In the genomic region with DNA sequence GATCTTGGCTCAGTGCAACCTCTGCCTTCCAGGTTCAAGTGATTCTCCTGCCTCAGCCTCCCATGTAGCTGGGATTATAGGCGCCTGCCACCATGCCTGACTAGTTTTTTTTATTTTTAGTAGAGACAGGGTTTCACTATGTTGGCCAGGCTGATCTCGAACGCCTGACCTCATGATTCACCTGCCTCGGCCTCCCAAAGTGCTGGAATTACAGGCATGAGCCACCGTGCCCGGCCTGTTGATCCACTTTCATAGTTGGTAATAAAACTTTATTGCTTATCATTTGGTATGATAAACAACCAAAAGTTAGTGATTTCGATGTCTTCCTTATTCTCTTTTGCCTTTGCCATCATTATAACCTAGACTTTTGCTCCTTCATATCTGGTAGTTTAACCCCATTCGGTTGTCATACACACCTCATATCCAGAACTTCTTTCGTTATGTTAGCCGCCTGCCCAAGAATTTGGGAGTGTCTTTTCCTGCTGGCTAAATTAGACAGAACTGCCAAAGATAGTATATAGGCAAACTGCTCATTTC, we compare ENCODE assay signal across 1 cellular context.
TF ChIP-seq lines count a peak whose summit lies in the region.

No MANE protein-coding gene starts in this region.

TF ChIP-seq in HepG2, 621 proteins besides CTCF, POLR2A, EP300 and RAD21:
- TF ChIP-seq, protein P1, sequence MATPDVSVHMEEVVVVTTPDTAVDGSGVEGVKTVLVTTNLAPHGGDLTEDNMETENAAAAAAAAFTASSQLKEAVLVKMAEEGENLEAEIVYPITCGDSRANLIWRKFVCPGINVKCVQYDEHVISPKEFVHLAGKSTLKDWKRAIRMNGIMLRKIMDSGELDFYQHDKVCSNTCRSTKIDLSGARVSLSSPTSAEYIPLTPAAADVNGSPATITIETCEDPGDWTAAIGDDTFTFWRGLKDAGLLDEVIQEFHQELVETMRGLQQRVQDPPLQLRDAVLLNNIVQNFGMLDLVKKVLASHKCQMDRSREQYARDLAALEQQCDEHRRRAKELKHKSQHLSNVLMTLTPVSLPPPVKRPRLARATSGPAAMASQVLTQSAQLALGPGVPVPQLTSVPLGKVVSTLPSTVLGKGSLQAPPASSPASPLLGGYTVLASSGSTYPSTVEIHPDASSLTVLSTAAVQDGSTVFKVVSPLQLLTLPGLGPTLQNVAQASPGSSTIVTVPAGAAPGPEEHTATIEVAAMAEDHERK (CRISPR knock-in tag; IDR thresholded peaks at IDR 0.05; ENCODE audit: low read depth) = no peak
- no peak for TF ChIP-seq ZNF180 (CRISPR knock-in tag; IDR thresholded peaks at IDR 0.05; ENCODE audit: borderline replicate concordance, low read depth)
- TF ChIP-seq GABPB1 (CRISPR knock-in tag; IDR thresholded peaks at IDR 0.05) = no peak
- no peak for TF ChIP-seq SKI (IDR thresholded peaks at IDR 0.05; ENCODE audit: partially characterized antibody)
- TF ChIP-seq ZNF780A (CRISPR knock-in tag; IDR thresholded peaks at IDR 0.05) = no peak
- no peak for TF ChIP-seq SAP130 (CRISPR knock-in tag; IDR thresholded peaks at IDR 0.05; ENCODE audit: low read depth)
- no peak for TF ChIP-seq LCORL (IDR thresholded peaks at IDR 0.05)
- TF ChIP-seq LCORL (CRISPR knock-in tag; IDR thresholded peaks at IDR 0.05) = no peak
- TF ChIP-seq ZC3H13 (CRISPR knock-in tag; IDR thresholded peaks at IDR 0.05) = no peak
- TF ChIP-seq SOX6 (IDR thresholded peaks at IDR 0.05) = no peak
- TF ChIP-seq SOX6 (CRISPR knock-in tag; IDR thresholded peaks at IDR 0.05) = no peak
- TF ChIP-seq ZSCAN21 (CRISPR knock-in tag; IDR thresholded peaks at IDR 0.05; ENCODE audit: borderline replicate concordance) = no peak
- TF ChIP-seq ZNF468 (CRISPR knock-in tag; IDR thresholded peaks at IDR 0.05) = no peak
- no peak for TF ChIP-seq ZUFSP (CRISPR knock-in tag; IDR thresholded peaks at IDR 0.05; ENCODE audit: borderline replicate concordance)
